9 cellular contexts compared by ENCODE assay signal in the genomic region with DNA sequence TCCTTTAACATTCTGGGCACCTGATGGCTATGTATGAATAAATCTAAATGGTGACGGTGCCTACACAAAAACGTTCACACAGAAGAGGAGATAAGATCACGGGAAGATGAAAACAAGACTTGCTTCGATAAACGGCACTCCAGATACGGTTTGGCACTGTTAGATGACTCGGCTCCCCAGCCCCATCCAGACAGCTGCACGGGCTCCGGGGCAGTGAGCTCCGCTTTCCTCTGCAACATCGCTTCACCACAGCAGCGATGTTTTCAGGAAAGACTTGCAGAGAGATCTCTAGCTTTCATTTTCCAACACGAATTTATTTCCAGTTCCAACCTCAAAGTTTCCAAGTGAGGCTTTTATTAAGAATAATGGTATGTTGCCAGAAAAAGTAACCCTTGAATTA.
DNase-seq lines count a peak whose midpoint lies in the region; ATAC-seq and TF ChIP-seq lines count a peak whose summit lies in the region.
"Had no signal": no experiment of that assay in that cellular context is flagged by ENCODE, and none has a peak within 500 bp of the region (broad histone marks: within the 10 kb centered on the region; RNA-seq: fewer than 3 reads in every experiment).

No MANE protein-coding gene starts in this region.

- peaks cover 11 to 21% (median 15%) of the 10 kb centered on the region in 3 donors for H3K4me1 Mint-ChIP-seq in CD8-positive, alpha-beta memory T cell
- H3K4me1 Mint-ChIP-seq in T-cell: peaks cover 17 to 27% (median 24%) of the 10 kb centered on the region in 3 donors
- H3K4me1 Mint-ChIP-seq in effector memory CD8-positive, alpha-beta T cell (ENCODE audit: low read depth in 2 of 2): peaks cover 6 to 12% of the 10 kb centered on the region in 2 donors

- H3K27ac ChIP-seq in CD8-positive, alpha-beta memory T cell (ENCODE audit: low read depth, low read length): no peak overlapping the region
- H3K27ac ChIP-seq in ascending aorta: no peak overlapping the region

- H3K4me3 Mint-ChIP-seq in CD8-positive, alpha-beta memory T cell: peak overlapping the region; percentile 2 to 84 (median 73)
- peak overlapping the region; percentile 19 to 74 (median 45) for H3K4me3 Mint-ChIP-seq in T-cell
- H3K4me3 Mint-ChIP-seq in effector memory CD8-positive, alpha-beta T cell: peak overlapping the region; percentile 60 to 72

- ATAC-seq in T-cell (replicated peaks in 1 of 4) (peak; percentile 38 to 60 (median 54)), HG03139 (IDR thresholded peaks at IDR 0.05; ENCODE audit: unreplicated experiment) (no peak)
- peak; percentile 47 for ATAC-seq in effector memory CD8-positive, alpha-beta T cell (replicated peaks)

- intact Hi-C loops in ascending aorta (cut with DNase I): no loop called here

- POLR2A ChIA-PET in CD8-positive, alpha-beta memory T cell (lab: Charles Lee): no interaction called here
- POLR2A ChIA-PET in T-cell (lab: Charles Lee): no interaction called here

- no peaks in the 10 kb centered on the region for H3K36me3 ChIP-seq in CD8-positive, alpha-beta memory T cell (ENCODE audit: insufficient read depth, low read length)
- H3K36me3 ChIP-seq in ascending aorta: no peaks in the 10 kb centered on the region

- H3K27me3 ChIP-seq in CD8-positive, alpha-beta memory T cell (ENCODE audit: insufficient read depth, low read length, poor library complexity, severe bottlenecking): no peaks in the 10 kb centered on the region
- no peaks in the 10 kb centered on the region for H3K27me3 ChIP-seq in ascending aorta

- no peaks in the 10 kb centered on the region for H3K9me3 ChIP-seq in CD8-positive, alpha-beta memory T cell (ENCODE audit: low read length)
- H3K9me3 ChIP-seq in ascending aorta: no peaks in the 10 kb centered on the region

- peak overlapping the region in 2 of 8 donors; percentile 48 to 79 for H3K27ac Mint-ChIP-seq in CD8-positive, alpha-beta memory T cell
- H3K27ac Mint-ChIP-seq in T-cell: peak overlapping the region in 1 of 2 donors; percentile 40
- H3K27ac Mint-ChIP-seq in effector memory CD8-positive, alpha-beta T cell: no peak overlapping the region

- no peak for DNase-seq in CD8-positive, alpha-beta memory T cell
- peak in 2 of 34 experiments; percentile 8 to 18 for DNase-seq in T-cell
- no peak for DNase-seq in effector memory CD8-positive, alpha-beta T cell
- peak; percentile 21 for DNase-seq in stimulated activated CD4-positive, alpha-beta T cell treated with anti-CD3 and anti-CD28 coated beads, Interleukin-4, amount 100 ng/mL, for 1 hour
- no peak for DNase-seq in NCI-H1694 treated with DMSO at 0.1 percent for 48 hours (lab: John Stamatoyannopoulos, UW)
- no peak for DNase-seq in ascending aorta (ENCODE audit: low spot score in 2 of 2)
- DNase-seq: erythroblast, GF-D8 had no signal

- CTCF ChIA-PET in CD8-positive, alpha-beta memory T cell (lab: Charles Lee): no interaction called here
- CTCF ChIA-PET in T-cell (lab: Charles Lee): no interaction called here

- H3K27me3 Mint-ChIP-seq in CD8-positive, alpha-beta memory T cell: peaks cover 8 to 30% of the 10 kb centered on the region in 2 donors
- peaks cover 4 to 12% of the 10 kb centered on the region in 2 donors for H3K27me3 Mint-ChIP-seq in T-cell
- H3K27me3 Mint-ChIP-seq in effector memory CD8-positive, alpha-beta T cell: peaks cover 21 to 24% of the 10 kb centered on the region in 2 donors

- no peaks in the 10 kb centered on the region for H3K4me1 ChIP-seq in CD8-positive, alpha-beta memory T cell (ENCODE audit: insufficient read depth, low read length)
- peaks cover 0 to 4% of the 10 kb centered on the region in 2 donors for H3K4me1 ChIP-seq in ascending aorta

- H3K4me3 ChIP-seq in CD8-positive, alpha-beta memory T cell (ENCODE audit: low read length): no peak overlapping the region
- H3K4me3 ChIP-seq in ascending aorta: peak overlapping the region in 1 of 2 donors; percentile 57

- H3K9me3 Mint-ChIP-seq in CD8-positive, alpha-beta memory T cell: no peaks in the 10 kb centered on the region
- no peaks in the 10 kb centered on the region for H3K9me3 Mint-ChIP-seq in T-cell
- H3K9me3 Mint-ChIP-seq in effector memory CD8-positive, alpha-beta T cell: no peaks in the 10 kb centered on the region

- no peak for TF ChIP-seq CTCF in ascending aorta (IDR thresholded peaks at IDR 0.05)

- peaks cover 0 to 1% (median 0%) of the 10 kb centered on the region in 3 donors for H3K36me3 Mint-ChIP-seq in CD8-positive, alpha-beta memory T cell
- H3K36me3 Mint-ChIP-seq in T-cell: no peaks in the 10 kb centered on the region
- H3K36me3 Mint-ChIP-seq in effector memory CD8-positive, alpha-beta T cell (ENCODE audit: insufficient read depth): no peaks in the 10 kb centered on the region
